ENCODE assay signal across 28 cellular contexts in genomic region chr15:78509726-78510312, GRCh38. TPM values are rescaled to one million over a fixed set of nuclear protein-coding genes. Genes with fewer than 3 reads are reported as not detected.
DNase-seq lines count a peak whose midpoint lies in the region; ATAC-seq and TF ChIP-seq lines count a peak whose summit lies in the region.
"Had no signal": no experiment of that assay in that cellular context is flagged by ENCODE, and none has a peak within 500 bp of the region (broad histone marks: within the 10 kb centered on the region; RNA-seq: fewer than 3 reads in every experiment).

No MANE protein-coding gene starts in this region.

- H3K27ac Mint-ChIP-seq in activated CD4-positive, alpha-beta T cell treated with anti-CD3 and anti-CD28 coated beads, Interleukin-2, amount 10 ng/mL, durations not matched to agents 7 days and 5 days = peak overlapping the region; percentile 54
- H3K27ac Mint-ChIP-seq in GM23338 (no peak overlapping the region), nephron progenitor cell (no peak overlapping the region)
- peak overlapping the region; percentile 45 for H3K27ac Mint-ChIP-seq in T-helper 1 cell treated with Interleukin-12 subunit alpha and Interleukin-12 subunit beta and Interleukin-4 antibody, amounts not matched to agents 30 μg/mL and 1 μg/mL, for 36 hours
- H3K27ac Mint-ChIP-seq: activated naive CD8-positive, alpha-beta T cell treated with anti-CD3 and anti-CD28 coated beads, Interleukin-2, amount 50 U/mL, for 24 hours; endodermal cell had no signal

- H3K4me3 ChIP-seq in GM23338 = no peak overlapping the region
- H3K4me3 ChIP-seq: lower lobe of right lung, ovary, smooth muscle cell had no signal

- H3F3A ChIP-seq in GM23338 (replicated peaks; ENCODE audit: low read depth) = peaks cover 10% of the 10 kb centered on the region; the same call in 1 of the 2 replicates

- no peaks in the 10 kb centered on the region for H3K9me3 Mint-ChIP-seq in activated CD4-positive, alpha-beta T cell treated with anti-CD3 and anti-CD28 coated beads, Interleukin-2, amount 10 ng/mL, durations not matched to agents 7 days and 5 days
- H3K9me3 Mint-ChIP-seq in GM23338 (peaks cover 13% of the 10 kb centered on the region; the same call in 1 of the 3 replicates), nephron progenitor cell (peaks cover 7% of the 10 kb centered on the region)
- H3K9me3 Mint-ChIP-seq in T-helper 1 cell treated with Interleukin-12 subunit alpha and Interleukin-12 subunit beta and Interleukin-4 antibody, amounts not matched to agents 30 μg/mL and 1 μg/mL, for 36 hours = no peaks in the 10 kb centered on the region
- H3K9me3 Mint-ChIP-seq: activated naive CD8-positive, alpha-beta T cell treated with anti-CD3 and anti-CD28 coated beads, Interleukin-2, amount 50 U/mL, for 24 hours had no signal

- DNase-seq in activated CD4-positive, alpha-beta T cell treated with anti-CD3 and anti-CD28 coated beads, Interleukin-2, amount 10 ng/mL, durations not matched to agents 7 days and 5 days = peak; percentile 11
- no peak for DNase-seq in activated CD4-positive, alpha-beta T cell treated with anti-CD3 and anti-CD28 coated beads for 4 hours
- peak; percentile 9 for DNase-seq in GM23338 (ENCODE audit: low spot score)
- no peak for DNase-seq in nephron progenitor cell
- DNase-seq in NCI-H526 treated with DMSO at 0.1 percent for 48 hours (lab: John Stamatoyannopoulos, UW) = no peak
- no peak for DNase-seq in NCI-H1092 treated with DMSO at 0.1 percent for 48 hours (lab: John Stamatoyannopoulos, UW)
- DNase-seq: activated CD4-positive, alpha-beta T cell treated with anti-CD3 and anti-CD28 coated beads, Interleukin-2, amount 50 U/mL, for 4 hours; activated CD8-positive, alpha-beta memory T cell treated with anti-CD3 and anti-CD28 coated beads, Interleukin-2, amount 50 U/mL, for 4 hours; activated effector memory CD4-positive, alpha-beta T cell treated with anti-CD3 and anti-CD28 coated beads, Interleukin-2, amount 50 U/mL, for 16 hours; activated naive CD8-positive, alpha-beta T cell treated with anti-CD3 and anti-CD28 coated beads, Interleukin-2, amount 50 U/mL, for 24 hours; caudate nucleus; endodermal cell; foreskin fibroblast; kidney glomerular epithelial cell; lower lobe of right lung; NCI-H1105; NCI-H187 treated with DMSO at 0.1 percent for 48 hours; NCI-H69; ovary; T-helper 9 cell; trophoblast cell; WERI-Rb-1 had no signal

- ATAC-seq in GM23338 (no peak), HG02885 (IDR thresholded peaks at IDR 0.05; ENCODE audit: poor library complexity, unreplicated experiment) (no peak)
- ATAC-seq: activated naive CD8-positive, alpha-beta T cell treated with anti-CD3 and anti-CD28 coated beads, Interleukin-2, amount 50 U/mL, for 24 hours; esophagus mucosa; lower lobe of right lung had no signal

- 0 out of 2 replicates have a peak, but pooled peaks cover 4% of the 10 kb centered on the region for H3K9me2 ChIP-seq in GM23338 (ENCODE audit: insufficient read depth)

- H3K4me1 Mint-ChIP-seq in activated CD4-positive, alpha-beta T cell treated with anti-CD3 and anti-CD28 coated beads, Interleukin-2, amount 10 ng/mL, durations not matched to agents 7 days and 5 days = peaks cover 29% of the 10 kb centered on the region
- H3K4me1 Mint-ChIP-seq in GM23338 (peaks cover 11% of the 10 kb centered on the region), nephron progenitor cell (peaks cover 7% of the 10 kb centered on the region)
- peaks cover 22% of the 10 kb centered on the region for H3K4me1 Mint-ChIP-seq in T-helper 1 cell treated with Interleukin-12 subunit alpha and Interleukin-12 subunit beta and Interleukin-4 antibody, amounts not matched to agents 30 μg/mL and 1 μg/mL, for 36 hours (ENCODE audit: low read depth)

- CTCF ChIA-PET in activated CD4-positive, alpha-beta T cell treated with anti-CD3 and anti-CD28 coated beads, Interleukin-2, amount 10 ng/mL, durations not matched to agents 7 days and 5 days (lab: Charles Lee) = interaction anchor here (1.2 kb wide), 1 partner anchor 12 kb away, joined by 3 read pairs; no protein-coding TSS in a partner anchor

- no peak overlapping the region for H3K4me3 Mint-ChIP-seq in activated CD4-positive, alpha-beta T cell treated with anti-CD3 and anti-CD28 coated beads, Interleukin-2, amount 10 ng/mL, durations not matched to agents 7 days and 5 days
- H3K4me3 Mint-ChIP-seq in GM23338 (no peak overlapping the region), nephron progenitor cell (peak overlapping the region; percentile 21)
- H3K4me3 Mint-ChIP-seq in T-helper 1 cell treated with Interleukin-12 subunit alpha and Interleukin-12 subunit beta and Interleukin-4 antibody, amounts not matched to agents 30 μg/mL and 1 μg/mL, for 36 hours = peak overlapping the region; percentile 57
- H3K4me3 Mint-ChIP-seq: activated naive CD8-positive, alpha-beta T cell treated with anti-CD3 and anti-CD28 coated beads, Interleukin-2, amount 50 U/mL, for 24 hours; endodermal cell had no signal

- H2AFZ ChIP-seq in GM23338 = no peak overlapping the region

- H3K4me1 ChIP-seq in GM23338 (ENCODE audit: insufficient read depth) = peaks cover 7% of the 10 kb centered on the region; the same call in 1 of the 2 replicates

- no peaks in the 10 kb centered on the region for H3K79me2 ChIP-seq in GM23338 (replicated peaks; ENCODE audit: insufficient read depth)

- H3K36me3 Mint-ChIP-seq in activated CD4-positive, alpha-beta T cell treated with anti-CD3 and anti-CD28 coated beads, Interleukin-2, amount 10 ng/mL, durations not matched to agents 7 days and 5 days (ENCODE audit: low read depth) = no peaks in the 10 kb centered on the region
- H3K36me3 Mint-ChIP-seq in GM23338 (ENCODE audit: low read depth) = no peaks in the 10 kb centered on the region
- peaks cover 2% of the 10 kb centered on the region for H3K36me3 Mint-ChIP-seq in T-helper 1 cell treated with Interleukin-12 subunit alpha and Interleukin-12 subunit beta and Interleukin-4 antibody, amounts not matched to agents 30 μg/mL and 1 μg/mL, for 36 hours (ENCODE audit: low read depth)
- H3K36me3 Mint-ChIP-seq in nephron progenitor cell (ENCODE audit: low read depth) = no peaks in the 10 kb centered on the region

- no peak for TF ChIP-seq CTCF in GM23338 (conservative IDR thresholded peaks at IDR 0.05; ENCODE audit: low read depth in 2 of 2)
- TF ChIP-seq CTCF in nephron progenitor cell (IDR thresholded peaks at IDR 0.05) = no peak

- H4K20me1 ChIP-seq in GM23338 (replicated peaks; ENCODE audit: insufficient read depth) = no peaks in the 10 kb centered on the region

- peaks cover 4% of the 10 kb centered on the region for H3K27me3 Mint-ChIP-seq in activated CD4-positive, alpha-beta T cell treated with anti-CD3 and anti-CD28 coated beads, Interleukin-2, amount 10 ng/mL, durations not matched to agents 7 days and 5 days
- H3K27me3 Mint-ChIP-seq in GM23338 (ENCODE audit: insufficient read depth, low read depth, poor library complexity) (peaks cover 14% of the 10 kb centered on the region), nephron progenitor cell (ENCODE audit: low read depth, poor library complexity) (peaks cover 49% of the 10 kb centered on the region)
- H3K27me3 Mint-ChIP-seq in T-helper 1 cell treated with Interleukin-12 subunit alpha and Interleukin-12 subunit beta and Interleukin-4 antibody, amounts not matched to agents 30 μg/mL and 1 μg/mL, for 36 hours (ENCODE audit: low read depth) = no peaks in the 10 kb centered on the region

- no peaks in the 10 kb centered on the region for H3K36me3 ChIP-seq in GM23338 (ENCODE audit: insufficient read depth)
- H3K36me3 ChIP-seq: lower lobe of right lung, ovary, WERI-Rb-1 had no signal

- H3K27me3 ChIP-seq in GM23338 (ENCODE audit: insufficient read depth) = peaks cover 20% of the 10 kb centered on the region
- H3K27me3 ChIP-seq: ovary had no signal

- POLR2A ChIA-PET in activated CD4-positive, alpha-beta T cell treated with anti-CD3 and anti-CD28 coated beads, Interleukin-2, amount 10 ng/mL, durations not matched to agents 7 days and 5 days (lab: Charles Lee) = no interaction called here

- H3K4me2 ChIP-seq in GM23338 = no peak overlapping the region
- H3K4me2 ChIP-seq: smooth muscle cell had no signal

- no peak overlapping the region for H3K27ac ChIP-seq in GM23338 (ENCODE audit: low read depth)
- H3K27ac ChIP-seq: HL-60, lower lobe of right lung, ovary, WERI-Rb-1 had no signal

TF ChIP-seq in GM23338, 12 proteins besides CTCF, POLR2A, EP300 and RAD21 (continues in another document):
- TF ChIP-seq CREB1 (CRISPR knock-in tag; IDR thresholded peaks at IDR 0.05; ENCODE audit: low read depth) = no peak
- no peak for TF ChIP-seq ZNF331 (CRISPR knock-in tag; IDR thresholded peaks at IDR 0.05; ENCODE audit: low read depth)

RNA-seq across cellular contexts. Expression of gene HYKK, which starts 2.4 kb away (rescaled TPM):
- 1 to 10 TPM; 3.7 to 4.7 TPM for total RNA-seq in activated CD4-positive, alpha-beta T cell treated with anti-CD3 and anti-CD28 coated beads, Interleukin-2, amount 10 ng/mL, durations not matched to agents 7 days and 5 days
- total RNA-seq in GM23338 (2014; rRNA removed; shearing (Covaris generic)) = 5.0 and 5.5 TPM in 2 replicates
- polyA plus RNA-seq in GM23338 (2016; fragmentation: Nextera tagmentation; extraction: Ambion mirVana) = 2.9 and 4.0 TPM in 2 replicates
- polyA plus RNA-seq: neural cell had no signal

RNA-seq across cellular contexts. Expression of gene PSMA4, which starts 30.4 kb away (rescaled TPM):
- 100 to 1,000 TPM; 255 to 259 TPM for total RNA-seq in activated CD4-positive, alpha-beta T cell treated with anti-CD3 and anti-CD28 coated beads, Interleukin-2, amount 10 ng/mL, durations not matched to agents 7 days and 5 days
- 301 and 322 TPM in 2 replicates for total RNA-seq in GM23338 (2014; rRNA removed; shearing (Covaris generic))
- polyA plus RNA-seq in GM23338 (2016; fragmentation: Nextera tagmentation; extraction: Ambion mirVana) = 466 and 552 TPM in 2 replicates

RNA-seq across cellular contexts. Expression of gene CHRNA5, which starts 55.5 kb away (rescaled TPM):
- total RNA-seq in activated CD4-positive, alpha-beta T cell treated with anti-CD3 and anti-CD28 coated beads, Interleukin-2, amount 10 ng/mL, durations not matched to agents 7 days and 5 days = 1 to 10 TPM; 2.4 to 4.0 TPM
- total RNA-seq in GM23338 (2014; rRNA removed; shearing (Covaris generic)) = 19.6 and 26.2 TPM in 2 replicates
- polyA plus RNA-seq in GM23338 (2016; fragmentation: Nextera tagmentation; extraction: Ambion mirVana) = 23.3 and 29.3 TPM in 2 replicates

Comparison
In these comparisons a context has a peak if more than half of its experiments do, and no peak if none do; other contexts are left out.
1. DNase-seq: peak in activated CD4-positive, alpha-beta T cell treated with anti-CD3 and anti-CD28 coated beads, Interleukin-2, amount 10 ng/mL, durations not matched to agents 7 days and 5 days (single experiment) and GM23338 (single experiment); none in activated CD4-positive, alpha-beta T cell treated with anti-CD3 and anti-CD28 coated beads for 4 hours (0 of 2), nephron progenitor cell (single experiment), NCI-H526 treated with DMSO at 0.1 percent for 48 hours (single experiment) and NCI-H1092 treated with DMSO at 0.1 percent for 48 hours (single experiment).
2. H3K27ac Mint-ChIP-seq: peak in activated CD4-positive, alpha-beta T cell treated with anti-CD3 and anti-CD28 coated beads, Interleukin-2, amount 10 ng/mL, durations not matched to agents 7 days and 5 days (single experiment) and T-helper 1 cell treated with Interleukin-12 subunit alpha and Interleukin-12 subunit beta and Interleukin-4 antibody, amounts not matched to agents 30 μg/mL and 1 μg/mL, for 36 hours (single experiment); none in GM23338 (single experiment) and nephron progenitor cell (single experiment).
3. H3K4me3 Mint-ChIP-seq: peak in T-helper 1 cell treated with Interleukin-12 subunit alpha and Interleukin-12 subunit beta and Interleukin-4 antibody, amounts not matched to agents 30 μg/mL and 1 μg/mL, for 36 hours (single experiment) and nephron progenitor cell (single experiment); none in activated CD4-positive, alpha-beta T cell treated with anti-CD3 and anti-CD28 coated beads, Interleukin-2, amount 10 ng/mL, durations not matched to agents 7 days and 5 days (single experiment) and GM23338 (single experiment).